In the genomic region with DNA sequence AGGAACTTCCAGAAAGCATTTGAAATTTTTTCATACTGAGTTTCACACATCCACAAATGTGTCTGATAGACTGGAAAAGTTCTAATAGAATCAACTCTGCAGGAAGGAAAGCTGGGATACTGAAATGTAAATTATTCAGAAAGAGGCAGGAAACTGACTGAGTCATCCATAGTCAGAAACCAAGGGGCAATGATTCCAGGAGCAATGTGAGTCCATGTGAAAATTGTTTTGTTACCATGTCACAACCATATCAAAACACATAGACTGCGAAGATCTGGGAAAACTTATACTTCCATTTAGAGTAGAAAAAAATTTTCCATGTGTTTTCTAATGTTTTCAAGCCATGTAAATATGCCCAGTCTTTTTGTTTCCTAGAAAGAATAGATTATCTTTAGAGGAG, we compare ENCODE assay signal across 23 cellular contexts.
DNase-seq lines count a peak whose midpoint lies in the region; ATAC-seq and TF ChIP-seq lines count a peak whose summit lies in the region.
"Had no signal": no experiment of that assay in that cellular context is flagged by ENCODE, and none has a peak within 500 bp of the region (broad histone marks: within the 10 kb centered on the region; RNA-seq: fewer than 3 reads in every experiment).

No MANE protein-coding gene starts in this region.

- H3K36me3 Mint-ChIP-seq in chondrocyte (ENCODE audit: low read depth) = no peaks in the 10 kb centered on the region
- H3K36me3 Mint-ChIP-seq in stimulated activated naive B cell treated with anti-CD40 and anti-IgM and Interleukin-4, amounts not matched to agents 10 μg/mL and 1 μg/mL and 100 μg/mL, for 72 hours = no peaks in the 10 kb centered on the region
- H3K36me3 Mint-ChIP-seq: CD4-positive, CD25-positive, alpha-beta regulatory T cell; naive thymus-derived CD4-positive, alpha-beta T cell had no signal

- H3K36me3 ChIP-seq in osteoblast (ENCODE audit: insufficient read depth, low read length) = no peaks in the 10 kb centered on the region
- H3K36me3 ChIP-seq: esophagus squamous epithelium, ovary, SJSA1, tibial artery had no signal

- H3K27ac Mint-ChIP-seq in chondrocyte (ENCODE audit: unreplicated experiment) = peak overlapping the region; percentile 76
- no peak overlapping the region for H3K27ac Mint-ChIP-seq in stimulated activated naive B cell treated with anti-CD40 and anti-IgM and Interleukin-4, amounts not matched to agents 10 μg/mL and 1 μg/mL and 100 μg/mL, for 72 hours
- H3K27ac Mint-ChIP-seq: CD4-positive, CD25-positive, alpha-beta regulatory T cell; endodermal cell; HFFc6; naive thymus-derived CD4-positive, alpha-beta T cell; stimulated activated naive CD8-positive, alpha-beta T cell treated with anti-CD3 and anti-CD28 coated beads, Interleukin-15, amount 100 ng/mL, for 72 hours; T-helper 1 cell treated with Interleukin-12 subunit alpha and Interleukin-12 subunit beta and Interleukin-4 antibody, amounts not matched to agents 30 μg/mL and 1 μg/mL, for 36 hours had no signal

- H4K20me1 ChIP-seq in osteoblast (ENCODE audit: insufficient read depth, low read length) = no peaks in the 10 kb centered on the region

- peaks cover 28% of the 10 kb centered on the region for H3K4me1 Mint-ChIP-seq in chondrocyte (ENCODE audit: low read depth)
- no peaks in the 10 kb centered on the region for H3K4me1 Mint-ChIP-seq in stimulated activated naive B cell treated with anti-CD40 and anti-IgM and Interleukin-4, amounts not matched to agents 10 μg/mL and 1 μg/mL and 100 μg/mL, for 72 hours
- H3K4me1 Mint-ChIP-seq: CD4-positive, CD25-positive, alpha-beta regulatory T cell; endodermal cell; naive thymus-derived CD4-positive, alpha-beta T cell; stimulated activated naive CD8-positive, alpha-beta T cell treated with anti-CD3 and anti-CD28 coated beads, Interleukin-15, amount 100 ng/mL, for 72 hours had no signal

- no peak overlapping the region for H3K4me3 ChIP-seq in osteoblast (ENCODE audit: insufficient read depth, low read length)
- H3K4me3 ChIP-seq: esophagus squamous epithelium, ovary, SJSA1, tibial artery had no signal

- peak; percentile 61 for DNase-seq in NCI-H226
- DNase-seq in chondrocyte (ENCODE audit: low spot score) = no peak
- DNase-seq in lung microvascular endothelial cell (ENCODE audit: low read depth in 2 of 2) = peak; percentile 0 to 44
- no peak for DNase-seq in osteoblast (ENCODE audit: insufficient read length, low spot score, missing footprints)
- no peak for DNase-seq in HuH-7.5 (ENCODE audit: low spot score)
- DNase-seq in inferior parietal cortex (ENCODE audit: extremely low spot score) = no peak
- DNase-seq in stimulated activated naive B cell treated with anti-CD40 and anti-IgM and Interleukin-4, amounts not matched to agents 10 μg/mL and 1 μg/mL and 100 μg/mL, for 72 hours = no peak
- DNase-seq: activated CD4-positive, alpha-beta T cell treated with anti-CD3 and anti-CD28 coated beads for 4 hours; activated T-cell treated with anti-CD3 and anti-CD28 coated beads, Interleukin-2, amount 50 U/mL, for 4 hours; CD4-positive, CD25-positive, alpha-beta regulatory T cell; endodermal cell; esophagus squamous epithelium; glutamatergic neuron; HFFc6; naive thymus-derived CD4-positive, alpha-beta T cell; NCI-H2171 treated with DMSO at 0.1 percent for 48 hours; NCI-H526 treated with DMSO at 0.1 percent for 48 hours; ovary; stimulated activated CD4-positive, alpha-beta T cell treated with anti-CD3 and anti-CD28 coated beads, Interleukin-12 subunit alpha, Interleukin-12 subunit beta, amount 100 ng/mL, for 4 hours; stimulated activated naive CD8-positive, alpha-beta T cell treated with anti-CD3 and anti-CD28 coated beads, Interleukin-15, amount 100 ng/mL, for 72 hours; tibial artery had no signal

- H2AFZ ChIP-seq in osteoblast (ENCODE audit: low read length) = no peak overlapping the region

- H3K4me2 ChIP-seq in osteoblast (ENCODE audit: insufficient read depth, low read length) = no peak overlapping the region

- H3K27me3 ChIP-seq in osteoblast (ENCODE audit: insufficient read depth, low read length) = no peaks in the 10 kb centered on the region
- H3K27me3 ChIP-seq: esophagus squamous epithelium, ovary, SJSA1, tibial artery had no signal

- no peak for ATAC-seq in stimulated activated naive B cell treated with anti-CD40 and anti-IgM and Interleukin-4, amounts not matched to agents 10 μg/mL and 1 μg/mL and 100 μg/mL, for 72 hours (replicated peaks)
- ATAC-seq: activated T-cell treated with anti-CD3 and anti-CD28 coated beads, Interleukin-2, amount 50 U/mL, for 4 hours; naive thymus-derived CD4-positive, alpha-beta T cell; stimulated activated naive CD8-positive, alpha-beta T cell treated with anti-CD3 and anti-CD28 coated beads, Interleukin-15, amount 100 ng/mL, for 72 hours had no signal

- no peak for TF ChIP-seq CTCF in chondrocyte (IDR thresholded peaks at IDR 0.05)
- no peak for TF ChIP-seq CTCF in osteoblast (IDR thresholded peaks at IDR 0.05; ENCODE audit: extremely low read depth, low read depth, low read length)

- H3K9me3 Mint-ChIP-seq in chondrocyte (ENCODE audit: low read depth) = peaks cover 4% of the 10 kb centered on the region
- no peaks in the 10 kb centered on the region for H3K9me3 Mint-ChIP-seq in stimulated activated naive B cell treated with anti-CD40 and anti-IgM and Interleukin-4, amounts not matched to agents 10 μg/mL and 1 μg/mL and 100 μg/mL, for 72 hours
- H3K9me3 Mint-ChIP-seq: endodermal cell had no signal

- H3K27me3 Mint-ChIP-seq in chondrocyte (ENCODE audit: low read depth) = no peaks in the 10 kb centered on the region
- no peaks in the 10 kb centered on the region for H3K27me3 Mint-ChIP-seq in stimulated activated naive B cell treated with anti-CD40 and anti-IgM and Interleukin-4, amounts not matched to agents 10 μg/mL and 1 μg/mL and 100 μg/mL, for 72 hours
- H3K27me3 Mint-ChIP-seq: CD4-positive, CD25-positive, alpha-beta regulatory T cell; naive thymus-derived CD4-positive, alpha-beta T cell; stimulated activated naive CD8-positive, alpha-beta T cell treated with anti-CD3 and anti-CD28 coated beads, Interleukin-15, amount 100 ng/mL, for 72 hours had no signal

- peaks cover 2% of the 10 kb centered on the region for H3K9me3 ChIP-seq in osteoblast (ENCODE audit: low read depth, low read length)
- H3K9me3 ChIP-seq: esophagus squamous epithelium, ovary, SJSA1, tibial artery had no signal

- no peak overlapping the region for H3K27ac ChIP-seq in osteoblast (ENCODE audit: low read depth, low read length)
- H3K27ac ChIP-seq: esophagus squamous epithelium, ovary, SJSA1, tibial artery had no signal

- H3K79me2 ChIP-seq in osteoblast (ENCODE audit: insufficient read depth, low read length) = no peaks in the 10 kb centered on the region

- no peaks in the 10 kb centered on the region for H3K4me1 ChIP-seq in osteoblast (ENCODE audit: insufficient read depth, low read length)
- H3K4me1 ChIP-seq: esophagus squamous epithelium, SJSA1, tibial artery had no signal

- no peak overlapping the region for H3K4me3 Mint-ChIP-seq in chondrocyte (ENCODE audit: unreplicated experiment)
- no peak overlapping the region for H3K4me3 Mint-ChIP-seq in stimulated activated naive B cell treated with anti-CD40 and anti-IgM and Interleukin-4, amounts not matched to agents 10 μg/mL and 1 μg/mL and 100 μg/mL, for 72 hours
- H3K4me3 Mint-ChIP-seq: activated T-cell treated with anti-CD3 and anti-CD28 coated beads, Interleukin-2, amount 50 U/mL, for 4 hours; CD4-positive, CD25-positive, alpha-beta regulatory T cell; endodermal cell; HFFc6; naive thymus-derived CD4-positive, alpha-beta T cell; stimulated activated naive CD8-positive, alpha-beta T cell treated with anti-CD3 and anti-CD28 coated beads, Interleukin-15, amount 100 ng/mL, for 72 hours; T-helper 1 cell treated with Interleukin-12 subunit alpha and Interleukin-12 subunit beta and Interleukin-4 antibody, amounts not matched to agents 30 μg/mL and 1 μg/mL, for 36 hours had no signal

Comparison
In these comparisons a context has a peak if more than half of its experiments do, and no peak if none do; other contexts are left out.
1. DNase-seq: peak in NCI-H226 (single experiment) and lung microvascular endothelial cell (2 of 2); none in chondrocyte (single experiment), osteoblast (single experiment), HuH-7.5 (single experiment), inferior parietal cortex (single experiment) and stimulated activated naive B cell treated with anti-CD40 and anti-IgM and Interleukin-4, amounts not matched to agents 10 μg/mL and 1 μg/mL and 100 μg/mL, for 72 hours (single experiment).